In the genomic region with DNA sequence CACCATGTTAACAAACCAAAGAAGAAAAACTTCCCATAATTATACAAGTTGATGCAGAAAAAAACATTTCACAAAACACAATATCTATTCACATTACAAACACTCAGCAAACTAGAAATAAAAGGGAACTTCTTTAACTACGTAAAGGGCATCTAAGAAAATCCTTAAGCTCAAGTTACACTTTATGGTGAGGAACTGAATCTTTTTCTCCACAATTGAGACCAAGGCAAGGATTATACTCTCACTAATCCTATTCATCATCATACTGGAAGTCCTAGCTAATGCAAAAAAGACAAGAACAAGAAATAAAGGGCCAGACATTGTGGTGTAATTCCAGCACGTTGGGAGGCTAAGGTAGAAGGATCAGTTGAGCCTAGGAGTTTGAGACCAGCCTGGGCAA, we compare ENCODE assay signal across 26 cellular contexts.
"Had no signal": no experiment of that assay in that cellular context is flagged by ENCODE, and none has a peak within 500 bp of the region (broad histone marks: within the 10 kb centered on the region; RNA-seq: fewer than 3 reads in every experiment).

No MANE protein-coding gene starts in this region.

- H3K36me3 ChIP-seq: adrenal gland, esophagus squamous epithelium, gastroesophageal sphincter, heart right ventricle had no signal

- H3K4me3 ChIP-seq: adrenal gland, body of pancreas, esophagus squamous epithelium, gastroesophageal sphincter, heart right ventricle, hepatocyte had no signal

- H3K79me2 ChIP-seq: hepatocyte had no signal

- H3K27ac ChIP-seq: adrenal gland, body of pancreas, epithelial cell of prostate, esophagus squamous epithelium, gastroesophageal sphincter, heart right ventricle, hepatocyte, VCaP had no signal

- H3K9me3 ChIP-seq: adrenal gland, body of pancreas, esophagus squamous epithelium had no signal

- H3K4me2 ChIP-seq: hepatocyte had no signal

- H2AFZ ChIP-seq: hepatocyte had no signal

- H3K27me3 ChIP-seq: adrenal gland, body of pancreas, esophagus squamous epithelium, gastroesophageal sphincter, heart right ventricle, hepatocyte had no signal

- H3K4me1 ChIP-seq: adrenal gland, body of pancreas, esophagus squamous epithelium, gastroesophageal sphincter had no signal

- DNase-seq: activated CD4-positive, alpha-beta T cell treated with anti-CD3 and anti-CD28 coated beads for 1 hour; activated CD4-positive, alpha-beta T cell treated with anti-CD3 and anti-CD28 coated beads for 4 hours; activated CD4-positive, alpha-beta T cell treated with anti-CD3 and anti-CD28 coated beads, Interleukin-2, amount 10 ng/mL, durations not matched to agents 7 days and 5 days; activated CD4-positive, alpha-beta T cell treated with anti-CD3 and anti-CD28 coated beads, Interleukin-2, amount 50 U/mL, for 48 hours; activated CD8-positive, alpha-beta memory T cell treated with anti-CD3 and anti-CD28 coated beads for 24 hours; activated CD8-positive, alpha-beta T cell treated with anti-CD3 and anti-CD28 coated beads for 36 hours; activated effector memory CD4-positive, alpha-beta T cell treated with Interleukin-2 at 50 U/mL for 16 hours; activated naive CD4-positive, alpha-beta T cell treated with anti-CD3 and anti-CD28 coated beads for 36 hours; activated naive CD8-positive, alpha-beta T cell treated with anti-CD3 and anti-CD28 coated beads for 36 hours; activated naive CD8-positive, alpha-beta T cell treated with anti-CD3 and anti-CD28 coated beads, Interleukin-2, amount 50 U/mL, for 24 hours; activated T-cell treated with anti-CD3 and anti-CD28 coated beads, Interleukin-2, amount 50 U/mL, for 4 hours; adrenal gland; amygdala; aorta; body of pancreas; caudate nucleus; cortex of kidney; effector CD8-positive, alpha-beta T cell; esophagus squamous epithelium; foreskin melanocyte; heart right ventricle; T-helper 2 cell had no signal
